ENCODE assay signal across 17 cellular contexts in genomic region chr9:85729882-85730281, GRCh38. TPM values are rescaled to one million over a fixed set of nuclear protein-coding genes. Genes with fewer than 3 reads are reported as not detected.
DNase-seq lines count a peak whose midpoint lies in the region; ATAC-seq and TF ChIP-seq lines count a peak whose summit lies in the region.
"Had no signal": no experiment of that assay in that cellular context is flagged by ENCODE, and none has a peak within 500 bp of the region (broad histone marks: within the 10 kb centered on the region; RNA-seq: fewer than 3 reads in every experiment).

No MANE protein-coding gene starts in this region.

- no peaks in the 10 kb centered on the region for H3K4me1 Mint-ChIP-seq in neural progenitor cell

- intact Hi-C loops in left ventricle myocardium superior (cut with micrococcal nuclease): loop anchor here (10.0 kb wide), 1 partner anchor 625 kb away; the partner anchor contains the start of gene TUT7

- no peaks in the 10 kb centered on the region for H3K4me1 ChIP-seq in neural progenitor cell

- no peaks in the 10 kb centered on the region for H3K27me3 Mint-ChIP-seq in neural progenitor cell (ENCODE audit: insufficient read depth, low read depth)

- H3K27ac ChIP-seq in neural progenitor cell: no peak overlapping the region
- H3K27ac ChIP-seq: pancreas, WERI-Rb-1 had no signal

- no peaks in the 10 kb centered on the region for H3K9me3 ChIP-seq in neural progenitor cell (ENCODE audit: low read depth)
- H3K9me3 ChIP-seq: pancreas, SK-N-SH had no signal

- H3K79me2 ChIP-seq in neural progenitor cell (ENCODE audit: low read depth): peaks cover 100% of the 10 kb centered on the region

- H3K9ac ChIP-seq in neural progenitor cell: no peak overlapping the region
- H3K9ac ChIP-seq: SK-N-SH had no signal

- H3K4me3 ChIP-seq in neural progenitor cell: no peak overlapping the region
- H3K4me3 ChIP-seq: pancreas had no signal

- no peaks in the 10 kb centered on the region for H3F3A ChIP-seq in neural progenitor cell (ENCODE audit: low read depth)

- H3K36me3 Mint-ChIP-seq in neural progenitor cell: peaks cover 43% of the 10 kb centered on the region

- no peaks in the 10 kb centered on the region for H3K27me3 ChIP-seq in neural progenitor cell
- H3K27me3 ChIP-seq: pancreas had no signal

- H4K20me1 ChIP-seq in neural progenitor cell (ENCODE audit: low read depth): peaks cover 32% of the 10 kb centered on the region

- no peak overlapping the region for H3K4me2 ChIP-seq in neural progenitor cell
- H3K4me2 ChIP-seq: SK-N-SH had no signal

- H2AFZ ChIP-seq in neural progenitor cell (replicated peaks): no peak overlapping the region

- peaks cover 49% of the 10 kb centered on the region for H3K9me3 Mint-ChIP-seq in neural progenitor cell

- ATAC-seq in GM19395 (IDR thresholded peaks at IDR 0.05; ENCODE audit: unreplicated experiment) (peak; percentile 61), left ventricle myocardium superior (peak; percentile 45), GM21717 (IDR thresholded peaks at IDR 0.05; ENCODE audit: unreplicated experiment) (no peak)
- ATAC-seq: HCT116 had no signal

- H3K36me3 ChIP-seq in neural progenitor cell: no peaks in the 10 kb centered on the region
- H3K36me3 ChIP-seq: pancreas, WERI-Rb-1 had no signal

- no peak overlapping the region for H3K27ac Mint-ChIP-seq in neural progenitor cell
- H3K27ac Mint-ChIP-seq: mesothelial cell of epicardium had no signal

- no peak overlapping the region for H3K4me3 Mint-ChIP-seq in neural progenitor cell
- H3K4me3 Mint-ChIP-seq: mesothelial cell of epicardium had no signal

- peak; percentile 86 to 95 for DNase-seq in AML-193 (lab: John Stamatoyannopoulos, UW)
- peak; percentile 75 for DNase-seq in SIG-M5 (lab: John Stamatoyannopoulos, UW)
- DNase-seq in left ventricle myocardium superior: no peak
- no peak for DNase-seq in NCI-H748 (lab: John Stamatoyannopoulos, UW; ENCODE audit: unreplicated experiment)
- DNase-seq in NCI-H1092 (lab: John Stamatoyannopoulos, UW): no peak
- no peak for DNase-seq in neural progenitor cell (ENCODE audit: low spot score)
- DNase-seq: cerebellar nuclear complex, DMS153, NCI-H2107, pancreas, SK-N-SH, substantia nigra, WERI-Rb-1 had no signal

- TF ChIP-seq CTCF in neural progenitor cell (IDR thresholded peaks at IDR 0.05): no peak

RNA-seq across cellular contexts. Expression of gene AGTPBP1, which starts 11.9 kb away (rescaled TPM):
- total RNA-seq in left ventricle myocardium superior (64.4 TPM), neural progenitor cell (ENCODE audit: low replicate concordance) (81.5 and 122 TPM in 2 replicates)

Comparison
In these comparisons a context has a peak if more than half of its experiments do, and no peak if none do; other contexts are left out.
1. DNase-seq: peak in AML-193 (2 of 2) and SIG-M5 (single experiment); none in left ventricle myocardium superior (single experiment), NCI-H748 (single experiment), NCI-H1092 (single experiment) and neural progenitor cell (single experiment).